1 cellular context compared by ENCODE assay signal in the genomic region with DNA sequence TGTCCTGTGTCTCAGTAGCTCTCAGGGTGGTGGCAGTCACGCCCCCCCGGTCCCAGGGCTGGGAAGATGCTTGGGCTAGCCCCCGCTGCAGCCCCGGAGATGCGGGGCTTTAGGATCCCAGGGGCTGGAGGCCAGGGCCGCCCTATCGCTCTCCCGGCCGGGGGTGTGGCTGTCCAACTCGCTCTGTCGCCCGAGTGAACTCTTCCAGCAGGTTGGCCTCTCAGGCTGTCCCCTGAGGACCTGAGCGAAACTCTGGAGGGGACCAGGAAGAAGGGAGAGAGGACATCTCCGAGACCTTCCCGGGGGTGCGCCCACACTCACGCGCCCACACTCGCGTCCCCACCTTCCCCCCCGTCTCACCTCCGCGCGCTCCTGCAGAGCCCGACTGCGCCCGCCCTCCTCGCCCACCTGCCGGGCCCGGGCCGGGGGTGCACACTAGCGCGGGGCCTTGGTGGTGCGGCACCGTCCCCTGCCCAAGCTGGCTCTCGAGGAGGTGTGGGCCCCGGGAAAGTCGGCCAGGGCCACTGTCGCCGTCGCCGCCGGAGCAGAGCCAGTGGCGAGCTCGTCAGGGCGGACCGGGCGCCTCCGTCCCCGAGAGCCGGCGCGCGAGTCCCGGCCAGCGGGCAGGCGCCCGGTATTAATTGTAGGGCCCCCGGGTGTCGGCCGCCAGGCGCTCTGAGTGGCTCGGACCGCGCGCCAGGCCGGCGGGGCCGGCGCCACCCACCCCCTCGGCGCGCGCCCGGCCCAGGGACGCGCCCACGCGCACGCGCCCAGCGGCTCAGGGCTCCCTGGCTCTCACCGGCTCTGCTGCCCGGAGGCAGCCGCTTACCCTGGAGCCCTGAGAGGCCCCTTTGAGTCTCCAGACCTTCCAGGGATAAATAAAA.
TF ChIP-seq lines count a peak whose summit lies in the region.

No MANE protein-coding gene starts in this region.

TF ChIP-seq in HCT116, 20 proteins besides CTCF, POLR2A, EP300 and RAD21 (continued from another document):
- TF ChIP-seq YY1 (IDR thresholded peaks at IDR 0.05; ENCODE audit: extremely low read depth, insufficient replicate concordance, low read depth, low read length): peak; percentile 7
- no peak for TF ChIP-seq SP1 (IDR thresholded peaks at IDR 0.05; ENCODE audit: low read depth)
